In genomic region chr2:99488999-99489757, GRCh38 we compare ENCODE assay signal across 8 cellular contexts. TPM values are rescaled to one million over a fixed set of nuclear protein-coding genes. Genes with fewer than 3 reads are reported as not detected.
A peak's percentile ranks its signal among the peaks of the same experiment; 100 is the strongest.
DNase-seq lines count a peak whose midpoint lies in the region; ATAC-seq and TF ChIP-seq lines count a peak whose summit lies in the region.

No MANE protein-coding gene starts in this region.

- H3K4me3 Mint-ChIP-seq in CD4-positive, CD25-positive, alpha-beta regulatory T cell: peak overlapping the region; percentile 95 to 100 (median 98)

- H3K36me3 Mint-ChIP-seq in CD4-positive, CD25-positive, alpha-beta regulatory T cell: no peaks in the 10 kb centered on the region

- intact Hi-C loops in left ventricle myocardium inferior (cut with micrococcal nuclease): no loop called here
- intact Hi-C loops in posterior cingulate gyrus (cut with DNase I): loop anchor here (10.0 kb wide), 1 partner anchor 404 kb away; no protein-coding TSS in a partner anchor

- peak; percentile 54 to 59 (median 55) for DNase-seq in CD4-positive, CD25-positive, alpha-beta regulatory T cell
- DNase-seq in SJSA1 (ENCODE audit: low read depth in 1 of 2, low spot score in 2 of 2): peak; percentile 60 to 63
- DNase-seq in amniotic epithelial cell (ENCODE audit: low read depth): peak; percentile 43
- DNase-seq in left ventricle myocardium inferior: peak; percentile 79
- peak; percentile 40 to 93 (median 58) for DNase-seq in posterior cingulate gyrus

- H3K27me3 Mint-ChIP-seq in CD4-positive, CD25-positive, alpha-beta regulatory T cell: peaks cover 16% of the 10 kb centered on the region

- no peaks in the 10 kb centered on the region for H3K36me3 ChIP-seq in CD4-positive, CD25-positive, alpha-beta regulatory T cell (ENCODE audit: control insufficient read depth, insufficient read depth, low read length)
- peaks cover 11% of the 10 kb centered on the region for H3K36me3 ChIP-seq in SJSA1
- H3K36me3 ChIP-seq in left ventricle myocardium inferior: no peaks in the 10 kb centered on the region

- peaks cover 24 to 54% (median 36%) of the 10 kb centered on the region in 4 donors for H3K4me1 Mint-ChIP-seq in CD4-positive, CD25-positive, alpha-beta regulatory T cell

- H3K4me1 ChIP-seq in CD4-positive, CD25-positive, alpha-beta regulatory T cell (ENCODE audit: control insufficient read depth, insufficient read depth, low read length, poor library complexity, severe bottlenecking): peaks cover 24% of the 10 kb centered on the region
- no peaks in the 10 kb centered on the region; the same call in 1 of the 2 replicates for H3K4me1 ChIP-seq in SJSA1 (replicated peaks)
- peaks cover 59% of the 10 kb centered on the region for H3K4me1 ChIP-seq in left ventricle myocardium inferior

- H3K27me3 ChIP-seq in CD4-positive, CD25-positive, alpha-beta regulatory T cell (ENCODE audit: control insufficient read depth, insufficient read depth, low read length): peaks cover 3% of the 10 kb centered on the region
- H3K27me3 ChIP-seq in SJSA1 (replicated peaks): peaks cover 8% of the 10 kb centered on the region; the same call in 1 of the 2 replicates
- no peaks in the 10 kb centered on the region for H3K27me3 ChIP-seq in left ventricle myocardium inferior (ENCODE audit: low read depth)

- H3K4me3 ChIP-seq in CD4-positive, CD25-positive, alpha-beta regulatory T cell (ENCODE audit: low read depth, low read length): peak overlapping the region; percentile 96
- H3K4me3 ChIP-seq in SJSA1: peak overlapping the region; percentile 93
- peak overlapping the region; percentile 92 for H3K4me3 ChIP-seq in left ventricle myocardium inferior

- peak overlapping the region; percentile 97 to 99 (median 98) for H3K27ac Mint-ChIP-seq in CD4-positive, CD25-positive, alpha-beta regulatory T cell

- no peak for TF ChIP-seq CTCF in left ventricle myocardium inferior (IDR thresholded peaks at IDR 0.05; ENCODE audit: borderline replicate concordance)

- ATAC-seq in CD4-positive, CD25-positive, alpha-beta regulatory T cell (ENCODE audit: low read depth in 2 of 2): peak in 1 of 2 donors; percentile 1
- ATAC-seq in GM19397 (IDR thresholded peaks at IDR 0.05; ENCODE audit: unreplicated experiment) (peak; percentile 36), HG03520 (IDR thresholded peaks at IDR 0.05; ENCODE audit: unreplicated experiment) (peak; percentile 26), GM18870 (IDR thresholded peaks at IDR 0.05; ENCODE audit: unreplicated experiment) (no peak)

- H3K9me3 Mint-ChIP-seq in CD4-positive, CD25-positive, alpha-beta regulatory T cell: peaks cover 0 to 2% (median 0%) of the 10 kb centered on the region in 7 donors

- no peaks in the 10 kb centered on the region for H3K9me3 ChIP-seq in CD4-positive, CD25-positive, alpha-beta regulatory T cell (ENCODE audit: control insufficient read depth in 2 of 2, low read length in 2 of 2)
- H3K9me3 ChIP-seq in SJSA1 (replicated peaks) (no peaks in the 10 kb centered on the region), left ventricle myocardium inferior (replicated peaks) (no peaks in the 10 kb centered on the region)

- peak overlapping the region; percentile 83 for H3K27ac ChIP-seq in CD4-positive, CD25-positive, alpha-beta regulatory T cell (ENCODE audit: insufficient read depth, low read length, poor library complexity, severe bottlenecking)
- H3K27ac ChIP-seq in SJSA1: peak overlapping the region; percentile 92
- H3K27ac ChIP-seq in left ventricle myocardium inferior (replicated peaks): peak overlapping the region; percentile 99

RNA-seq across cellular contexts. Expression of gene REV1, which starts 0.6 kb away (rescaled TPM):
- 60.3 TPM for total RNA-seq in CD4-positive, CD25-positive, alpha-beta regulatory T cell
- polyA plus RNA-seq in CD4-positive, CD25-positive, alpha-beta regulatory T cell: 10 to 100 TPM; 12.4 to 18.6 (median 16.9) TPM
- 21.3 and 27.2 TPM in 2 replicates for total RNA-seq in SJSA1 (2014; rRNA removed; shearing (Covaris generic))
- total RNA-seq in left ventricle myocardium inferior: 42.8 TPM
